31 cellular contexts compared by ENCODE assay signal in the genomic region with DNA sequence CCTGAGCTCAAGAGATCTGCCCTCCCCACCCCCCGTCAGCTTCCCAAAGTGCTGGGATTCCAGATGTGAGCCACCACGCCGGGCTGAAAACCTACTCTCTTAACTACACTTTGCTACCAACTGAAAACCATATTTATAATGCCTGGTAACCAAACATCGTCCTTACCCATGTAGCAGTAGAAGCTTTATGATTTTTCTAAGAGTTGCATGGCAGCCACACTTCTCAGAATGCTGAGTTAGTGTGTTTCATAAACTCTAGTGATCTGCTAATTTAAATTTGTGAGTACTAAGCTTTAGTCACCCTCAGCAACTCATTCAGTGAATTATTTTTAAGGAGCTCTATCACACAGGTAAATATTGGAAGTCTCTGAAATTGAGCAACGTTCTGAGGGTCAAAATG.
"Had no signal": no experiment of that assay in that cellular context is flagged by ENCODE, and none has a peak within 500 bp of the region (broad histone marks: within the 10 kb centered on the region; RNA-seq: fewer than 3 reads in every experiment).

No MANE protein-coding gene starts in this region.

- FAIRE-seq: RCC 7860 had no signal

- H2AFZ ChIP-seq: PC-9 had no signal

- H3K27me3 ChIP-seq: MG63, SJCRH30 had no signal

- H3K27ac ChIP-seq: PC-9, RWPE1, SJCRH30, SK-N-MC had no signal

- H3K36me3 ChIP-seq: MG63, SJCRH30 had no signal

- H3K4me2 ChIP-seq: PC-9 had no signal

- DNase-seq: Kasumi-1, KG1, MG63, NCI-H1048, NCI-H1092 treated with DMSO at 0.1 percent for 48 hours, NCI-H1105 treated with DMSO at 0.1 percent for 48 hours, NCI-H1417, NCI-H1436, NCI-H146, NCI-H1694, NCI-H187, NCI-H1930, NCI-H2029 treated with DMSO at 0.1 percent for 48 hours, NCI-H2081 treated with DMSO at 0.1 percent for 48 hours, NCI-H2107, NCI-H2171, NCI-H226, NCI-H446 treated with DMSO at 0.1 percent for 48 hours, NCI-H510A, NCI-H524, NCI-H526, NCI-H69, NCI-H748 treated with DMSO at 0.1 percent for 48 hours, NCI-H82, PC-9, SHP77, SIG-M5, SJCRH30 had no signal

- H3K4me3 ChIP-seq: MG63, PC-9, SJCRH30, SK-N-MC had no signal

- H3K9me3 ChIP-seq: MG63, SJCRH30 had no signal

- H3K4me1 ChIP-seq: SJCRH30 had no signal
